In the genomic region with DNA sequence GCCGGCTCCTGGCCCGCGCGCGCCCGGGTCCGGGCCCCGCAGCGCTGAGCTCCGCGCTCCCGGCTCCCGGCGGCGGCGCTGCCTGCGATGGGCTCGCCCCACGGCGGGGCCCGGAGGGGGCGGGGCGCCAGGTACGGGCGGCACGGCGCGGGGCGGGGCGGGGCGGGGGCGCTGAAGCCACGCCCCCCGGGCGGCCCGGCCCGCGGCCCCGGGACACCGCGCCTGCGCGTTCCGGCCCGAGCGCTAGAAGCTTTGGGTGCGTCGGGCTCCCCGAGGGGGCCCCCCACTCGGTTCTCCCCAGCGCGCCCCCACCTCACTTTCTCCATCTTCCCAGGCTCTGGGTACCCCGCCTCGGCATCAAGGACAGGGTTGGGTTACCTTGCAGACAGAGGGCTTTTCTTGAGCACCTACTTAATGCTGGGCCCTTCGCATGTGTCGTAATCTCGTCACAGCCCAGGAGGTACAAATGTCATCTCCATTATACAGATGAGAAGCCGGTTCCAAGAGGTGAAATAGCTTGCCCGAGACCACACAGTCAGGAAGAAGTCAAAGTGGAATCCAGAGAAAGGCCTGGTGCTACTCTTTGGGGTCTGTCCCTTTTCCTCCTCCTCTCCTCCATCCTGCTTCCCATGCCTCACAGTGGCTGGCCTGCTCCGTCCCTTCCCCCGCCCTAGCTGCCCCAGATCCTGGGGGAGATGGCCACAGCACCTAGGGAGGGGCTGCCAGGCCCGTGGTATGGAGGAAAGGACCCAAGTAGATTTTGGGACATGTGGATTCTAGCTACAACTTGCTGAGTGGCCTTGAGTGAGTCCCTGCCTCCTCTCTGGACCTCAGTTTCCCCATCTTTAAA, we compare ENCODE assay signal across 7 cellular contexts. TPM values are rescaled to one million over a fixed set of nuclear protein-coding genes. Genes with fewer than 3 reads are reported as not detected.
DNase-seq lines count a peak whose midpoint lies in the region; ATAC-seq and TF ChIP-seq lines count a peak whose summit lies in the region.

No MANE protein-coding gene starts in this region.

- H3K9me3 Mint-ChIP-seq in endodermal cell: no peaks in the 10 kb centered on the region
- H3K9me3 Mint-ChIP-seq in osteocyte (ENCODE audit: unreplicated experiment): no peaks in the 10 kb centered on the region

- H3K4me1 Mint-ChIP-seq in endodermal cell (peaks cover 17% of the 10 kb centered on the region), osteocyte (ENCODE audit: unreplicated experiment) (peaks cover 5% of the 10 kb centered on the region)

- peak overlapping the region; percentile 52 for H3K4me3 Mint-ChIP-seq in endodermal cell
- H3K4me3 Mint-ChIP-seq in osteocyte (ENCODE audit: unreplicated experiment): peak overlapping the region; percentile 68

- H3K9me3 ChIP-seq in HUES48 (ENCODE audit: control insufficient read depth, insufficient read depth, low read length) (no peaks in the 10 kb centered on the region), endodermal cell (ENCODE audit: control insufficient read depth, low read length) (no peaks in the 10 kb centered on the region)

- no peaks in the 10 kb centered on the region for H3K36me3 ChIP-seq in HUES48 (ENCODE audit: control insufficient read depth, insufficient read depth, low read length)
- H3K36me3 ChIP-seq in endodermal cell (ENCODE audit: control insufficient read depth, insufficient read depth, low read length): no peaks in the 10 kb centered on the region

- peaks cover 20% of the 10 kb centered on the region for H3K4me1 ChIP-seq in HUES48 (ENCODE audit: control insufficient read depth, insufficient read depth, low read length)
- H3K4me1 ChIP-seq in endodermal cell (ENCODE audit: control insufficient read depth, insufficient read depth, low read length): peaks cover 14% of the 10 kb centered on the region

- H3K36me3 Mint-ChIP-seq in endodermal cell (ENCODE audit: low read depth) (no peaks in the 10 kb centered on the region), osteocyte (ENCODE audit: unreplicated experiment) (no peaks in the 10 kb centered on the region)

- H3K4me3 ChIP-seq in HUES48 (ENCODE audit: low read depth, low read length): peak overlapping the region; percentile 65
- H3K4me3 ChIP-seq in endodermal cell (ENCODE audit: low read length): peak overlapping the region; percentile 76

- H3K27me3 ChIP-seq in HUES48 (ENCODE audit: control insufficient read depth, insufficient read depth, low read length) (peaks cover 16% of the 10 kb centered on the region), endodermal cell (ENCODE audit: control insufficient read depth, insufficient read depth, low read length, poor library complexity, severe bottlenecking) (no peaks in the 10 kb centered on the region)

- H3K27ac Mint-ChIP-seq in endodermal cell: no peak overlapping the region
- H3K27ac Mint-ChIP-seq in osteocyte (ENCODE audit: unreplicated experiment): no peak overlapping the region

- H3K27me3 Mint-ChIP-seq in endodermal cell (ENCODE audit: insufficient read depth) (peaks cover 11% of the 10 kb centered on the region), osteocyte (ENCODE audit: unreplicated experiment) (peaks cover 4% of the 10 kb centered on the region)

- WGBS in endodermal cell (ENCODE audit: insufficient coverage in 1 of 2, insufficient read length in 1 of 2), 2 experiments: 10 to 23% methylated on average over 12 to 62 of the region's 62 CpGs

- no peak overlapping the region for H3K9ac ChIP-seq in HUES48 (ENCODE audit: low read depth, low read length)
- H3K9ac ChIP-seq in endodermal cell (ENCODE audit: extremely low read depth, low read length, poor library complexity, severe bottlenecking): no peak overlapping the region

- DNase-seq in activated CD4-positive, alpha-beta T cell treated with anti-CD3 and anti-CD28 coated beads, Interleukin-2, amount 50 U/mL, for 1 hour: peak; percentile 37
- DNase-seq in endodermal cell (peak; percentile 81), osteocyte (ENCODE audit: extremely low spot score, unreplicated experiment) (no peak), AML-193 (lab: John Stamatoyannopoulos, UW) (no peak)

- no peak for ATAC-seq in GM19455 (IDR thresholded peaks at IDR 0.05; ENCODE audit: unreplicated experiment)
- ATAC-seq in GM21381 (IDR thresholded peaks at IDR 0.05; ENCODE audit: unreplicated experiment): no peak

- H3K27ac ChIP-seq in HUES48 (ENCODE audit: low read depth, low read length) (no peak overlapping the region), endodermal cell (ENCODE audit: low read depth, low read length) (no peak overlapping the region)

- no peak for TF ChIP-seq CTCF in endodermal cell (conservative IDR thresholded peaks at IDR 0.05)
- TF ChIP-seq CTCF in osteocyte (IDR thresholded peaks at IDR 0.05): no peak

RNA-seq across cellular contexts. Expression of a gene that starts 46.5 kb away (rescaled TPM):
- total RNA-seq in endodermal cell (1 to 10 TPM; 8.0 to 8.2 TPM), osteocyte (3.5 and 3.8 TPM in 2 replicates)
- 5.2 TPM for polyA plus RNA-seq in endodermal cell (2013, experiment 1 of 2)
- polyA plus RNA-seq in endodermal cell (2013, experiment 2 of 2): 5.8 TPM

Comparison
In these comparisons a context has a peak if more than half of its experiments do, and no peak if none do; other contexts are left out.
1. DNase-seq: peak in activated CD4-positive, alpha-beta T cell treated with anti-CD3 and anti-CD28 coated beads, Interleukin-2, amount 50 U/mL, for 1 hour (single experiment) and endodermal cell (single experiment); none in osteocyte (single experiment) and AML-193 (0 of 2).